13 cellular contexts compared by ENCODE assay signal in the genomic region with DNA sequence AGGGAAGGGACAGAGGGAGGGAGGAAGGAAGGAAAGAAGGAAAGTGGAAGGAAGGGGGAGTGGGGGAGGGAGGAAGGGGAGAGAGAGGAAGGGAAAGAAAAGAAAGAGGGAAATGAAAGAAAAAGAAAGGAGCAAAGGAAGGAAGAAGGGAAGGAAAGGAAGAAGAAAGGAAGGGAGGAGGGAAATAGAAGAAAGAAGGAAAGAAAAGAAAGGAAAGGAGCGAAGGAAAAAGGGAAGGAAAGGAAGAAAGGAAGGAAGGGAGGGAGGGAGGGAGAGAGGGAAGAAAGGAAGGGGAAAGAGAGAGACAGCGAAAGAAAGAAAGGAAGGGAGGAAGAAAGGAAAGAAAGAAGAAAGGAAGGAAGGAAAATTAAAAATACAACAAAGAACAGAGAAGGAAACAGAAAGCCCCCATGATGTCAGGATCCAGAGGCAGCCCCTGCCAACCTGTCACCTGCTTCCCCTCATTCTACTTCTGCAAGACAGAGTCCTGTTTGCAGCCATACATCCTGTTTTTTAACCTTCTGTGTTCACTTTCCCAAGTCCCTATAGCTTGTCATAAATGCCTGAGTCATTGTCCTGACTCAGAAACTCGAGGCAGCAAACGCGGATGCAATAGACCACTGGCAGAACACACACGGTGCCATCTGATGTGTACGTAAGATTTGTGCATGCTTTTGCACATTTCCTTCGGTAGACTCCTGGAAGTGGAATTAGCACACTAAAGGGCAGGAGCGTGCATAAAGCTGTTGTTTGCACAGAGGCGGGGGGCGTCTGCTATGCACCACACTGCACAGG.
DNase-seq lines count a peak whose midpoint lies in the region; ATAC-seq and FAIRE-seq lines count a peak whose summit lies in the region.
"Had no signal": no experiment of that assay in that cellular context is flagged by ENCODE, and none has a peak within 500 bp of the region (broad histone marks: within the 10 kb centered on the region; RNA-seq: fewer than 3 reads in every experiment).

No MANE protein-coding gene starts in this region.

- H3K4me1 Mint-ChIP-seq in effector memory CD8-positive, alpha-beta T cell (ENCODE audit: low read depth in 2 of 2), result peaks cover 17 to 18% of the 10 kb centered on the region in 2 donors

- H3K9me3 ChIP-seq in neuronal stem cell (replicated peaks in 1 of 2; ENCODE audit: control insufficient read depth in 2 of 2, insufficient read depth in 1 of 2, low read depth in 1 of 2, low read length in 2 of 2), result no peaks in the 10 kb centered on the region

- H2BK15ac ChIP-seq in neuronal stem cell (ENCODE audit: low read length), result no peak overlapping the region

- no peaks in the 10 kb centered on the region for H3K27me3 ChIP-seq in neuronal stem cell (ENCODE audit: control insufficient read depth in 3 of 3, insufficient read depth in 3 of 3, low read depth in 1 of 3, low read length in 3 of 3)
- H3K27me3 ChIP-seq: foreskin keratinocyte had no signal

- H3K36me3 ChIP-seq in neuronal stem cell (replicated peaks in 1 of 2; ENCODE audit: control insufficient read depth in 2 of 2, insufficient read depth in 2 of 2, low read length in 2 of 2), result no peaks in the 10 kb centered on the region
- H3K36me3 ChIP-seq: spleen had no signal

- H3K4me3 ChIP-seq in neuronal stem cell (ENCODE audit: low read length in 2 of 2), result peak overlapping the region in 1 of 2 donors; percentile 43
- H3K4me3 ChIP-seq: spleen had no signal

- no peak overlapping the region for H2AFZ ChIP-seq in neuronal stem cell (ENCODE audit: low read length)

- no peak for DNase-seq in activated naive CD4-positive, alpha-beta T cell treated with anti-CD3 and anti-CD28 coated beads, Interleukin-2, amount 50 U/mL, for 72 hours (ENCODE audit: low spot score in 2 of 2)
- DNase-seq in activated naive CD4-positive, alpha-beta T cell treated with anti-CD3 and anti-CD28 coated beads, Interleukin-2, amount 50 U/mL, for 16 hours, result no peak
- DNase-seq in RCC 7860 (ENCODE audit: low spot score) (peak; percentile 43), neuronal stem cell (ENCODE audit: low spot score) (no peak), NAMALWA (ENCODE audit: low spot score) (no peak)
- DNase-seq in effector memory CD8-positive, alpha-beta T cell, result no peak
- no peak for DNase-seq in stimulated activated CD4-positive, alpha-beta T cell treated with anti-CD3 and anti-CD28 coated beads, Interleukin-2, amount 100 ng/mL, for 24 hours
- DNase-seq: C1 segment of cervical spinal cord, foreskin keratinocyte, kidney, spleen had no signal

- H3K27ac Mint-ChIP-seq in activated naive CD4-positive, alpha-beta T cell treated with anti-CD3 and anti-CD28 coated beads, Interleukin-2, amount 50 U/mL, for 72 hours, result no peak overlapping the region
- peak overlapping the region; percentile 12 to 47 for H3K27ac Mint-ChIP-seq in effector memory CD8-positive, alpha-beta T cell

- peak; percentile 13 to 58 for ATAC-seq in activated naive CD4-positive, alpha-beta T cell treated with anti-CD3 and anti-CD28 coated beads, Interleukin-2, amount 50 U/mL, for 72 hours
- no peak for ATAC-seq in effector memory CD8-positive, alpha-beta T cell (replicated peaks)
- ATAC-seq: foreskin keratinocyte, HepG2 had no signal

- H3K4me1 ChIP-seq in neuronal stem cell (ENCODE audit: control insufficient read depth in 2 of 2, insufficient read depth in 1 of 2, low read depth in 1 of 2, low read length in 2 of 2), result peaks cover 0 to 2% of the 10 kb centered on the region in 2 donors
- H3K4me1 ChIP-seq: foreskin keratinocyte, spleen had no signal

- H3K27ac ChIP-seq in temporal lobe (ENCODE audit: low read depth, low read length), result peak overlapping the region; percentile 6
- no peak overlapping the region for H3K27ac ChIP-seq in neuronal stem cell (replicated peaks; ENCODE audit: low read length)
- H3K27ac ChIP-seq: foreskin keratinocyte, spleen had no signal

- no peak overlapping the region for H2BK120ac ChIP-seq in neuronal stem cell (ENCODE audit: low read depth, low read length)

- no peak overlapping the region for H2BK5ac ChIP-seq in neuronal stem cell (ENCODE audit: low read length)

- no peak overlapping the region for H3K4ac ChIP-seq in neuronal stem cell (ENCODE audit: low read length)

- H4K91ac ChIP-seq in neuronal stem cell (ENCODE audit: low read depth, low read length, poor library complexity), result no peak overlapping the region

- no peak for FAIRE-seq in RCC 7860 (lab: Jason Lieb, UNC)
- FAIRE-seq: HepG2, kidney had no signal

- H3K27me3 Mint-ChIP-seq in effector memory CD8-positive, alpha-beta T cell, result no peaks in the 10 kb centered on the region

- no peak overlapping the region for H3K14ac ChIP-seq in neuronal stem cell (ENCODE audit: low read length)

- no peak overlapping the region for H3K23ac ChIP-seq in neuronal stem cell (ENCODE audit: low read depth, low read length, poor library complexity)

- H3K79me1 ChIP-seq in neuronal stem cell (ENCODE audit: low read depth, low read length), result no peaks in the 10 kb centered on the region

- H4K8ac ChIP-seq in neuronal stem cell (ENCODE audit: low read depth, low read length), result no peak overlapping the region

- H3K4me2 ChIP-seq in neuronal stem cell (ENCODE audit: insufficient read depth, low read length, poor library complexity, severe bottlenecking), result no peak overlapping the region

- H3K4me3 Mint-ChIP-seq in effector memory CD8-positive, alpha-beta T cell, result no peak overlapping the region

- H2AK5ac ChIP-seq in neuronal stem cell (ENCODE audit: low read depth, low read length), result no peak overlapping the region

- no peaks in the 10 kb centered on the region for H3K9me3 Mint-ChIP-seq in activated naive CD4-positive, alpha-beta T cell treated with anti-CD3 and anti-CD28 coated beads, Interleukin-2, amount 50 U/mL, for 72 hours
- no peaks in the 10 kb centered on the region for H3K9me3 Mint-ChIP-seq in effector memory CD8-positive, alpha-beta T cell

- no peak overlapping the region for H3K18ac ChIP-seq in neuronal stem cell (ENCODE audit: low read length)

- no peak overlapping the region for H2BK12ac ChIP-seq in neuronal stem cell (ENCODE audit: low read length)

- H3K36me3 Mint-ChIP-seq in activated naive CD4-positive, alpha-beta T cell treated with anti-CD3 and anti-CD28 coated beads, Interleukin-2, amount 50 U/mL, for 72 hours, result no peaks in the 10 kb centered on the region
- no peaks in the 10 kb centered on the region for H3K36me3 Mint-ChIP-seq in effector memory CD8-positive, alpha-beta T cell (ENCODE audit: insufficient read depth)

- H3K9ac ChIP-seq in neuronal stem cell (ENCODE audit: low read depth, low read length, poor library complexity), result no peak overlapping the region

- no CpG with 5 or more reads among the region's 11 CpGs for WGBS in neuronal stem cell (ENCODE audit: extremely low coverage in 2 of 2, insufficient read length in 2 of 2, insufficient replicate concordance in 1 of 2), 2 donors

Comparison
In these comparisons a context has a peak if more than half of its experiments do, and no peak if none do; other contexts are left out.
1. H3K27ac Mint-ChIP-seq: peak in effector memory CD8-positive, alpha-beta T cell (2 of 2); none in activated naive CD4-positive, alpha-beta T cell treated with anti-CD3 and anti-CD28 coated beads, Interleukin-2, amount 50 U/mL, for 72 hours (0 of 2).